In the genomic region with DNA sequence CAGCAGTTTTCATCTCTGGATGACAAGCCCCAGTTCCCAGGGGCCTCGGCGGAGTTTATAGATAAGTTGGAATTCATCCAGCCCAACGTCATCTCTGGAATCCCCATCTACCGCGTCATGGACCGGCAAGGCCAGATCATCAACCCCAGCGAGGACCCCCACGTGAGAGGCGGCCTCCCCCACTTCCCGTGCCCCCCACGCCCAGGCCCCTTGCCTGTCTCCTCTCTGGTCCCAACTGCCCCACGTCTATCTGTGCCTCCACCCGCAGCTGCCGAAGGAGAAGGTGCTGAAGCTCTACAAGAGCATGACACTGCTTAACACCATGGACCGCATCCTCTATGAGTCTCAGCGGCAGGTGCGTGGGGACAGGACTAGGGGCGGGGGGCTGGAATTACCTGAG, we compare ENCODE assay signal across 24 cellular contexts. TPM values are rescaled to one million over a fixed set of nuclear protein-coding genes. Genes with fewer than 3 reads are reported as not detected.
"Had no signal": no experiment of that assay in that cellular context is flagged by ENCODE, and none has a peak within 500 bp of the region (broad histone marks: within the 10 kb centered on the region; RNA-seq: fewer than 3 reads in every experiment).

No MANE protein-coding gene starts in this region.

- H3K27me3 ChIP-seq: body of pancreas, esophagus squamous epithelium had no signal

- ATAC-seq: body of pancreas, mucosa of descending colon had no signal

- H3K27me3 Mint-ChIP-seq: activated B cell treated with CpG ODN at 0.5 μM for 24 hours; activated naive CD8-positive, alpha-beta T cell; central memory CD8-positive, alpha-beta T cell; naive thymus-derived CD4-positive, alpha-beta T cell had no signal

- H3K4me3 ChIP-seq: body of pancreas, coronary artery, esophagus squamous epithelium, mucosa of descending colon had no signal

- DNase-seq: activated B cell treated with CpG ODN at 0.5 μM for 24 hours; activated CD4-positive, alpha-beta T cell treated with anti-CD3 and anti-CD28 coated beads for 48 hours; activated CD8-positive, alpha-beta memory T cell treated with anti-CD3 and anti-CD28 coated beads, Interleukin-2, amount 50 U/mL, for 4 hours; activated CD8-positive, alpha-beta T cell treated with anti-CD3 and anti-CD28 coated beads, Interleukin-2, amount 10 ng/mL, durations not matched to agents 7 days and 5 days; activated gamma-delta T cell treated with Interleukin-2 at 50 U/mL for 16 hours; amygdala; body of pancreas; effector CD4-positive, alpha-beta T cell; esophagus squamous epithelium; kidney glomerular epithelial cell; mucosa of descending colon; naive thymus-derived CD4-positive, alpha-beta T cell; small intestine; stimulated activated CD4-positive, alpha-beta T cell treated with anti-CD3 and anti-CD28 coated beads, Interleukin-4, amount 100 ng/mL, for 24 hours; stimulated activated naive CD4-positive, alpha-beta T cell treated with Interleukin-2 at 50 U/mL for 16 hours had no signal

- H3K9me3 Mint-ChIP-seq: activated B cell treated with CpG ODN at 0.5 μM for 24 hours; central memory CD8-positive, alpha-beta T cell; naive thymus-derived CD4-positive, alpha-beta T cell; T-helper 2 cell treated with Interferon-gamma antibody and Interleukin-4, amounts not matched to agents 5 μg/mL and 100 μg/mL, for 36 hours had no signal

- H3K9me3 ChIP-seq: body of pancreas, esophagus squamous epithelium, mucosa of descending colon had no signal

- H3K4me3 Mint-ChIP-seq: activated B cell treated with CpG ODN at 0.5 μM for 24 hours; activated CD8-positive, alpha-beta T cell treated with anti-CD3 and anti-CD28 coated beads, Interleukin-2, amount 10 ng/mL, durations not matched to agents 7 days and 5 days; activated naive CD8-positive, alpha-beta T cell; central memory CD8-positive, alpha-beta T cell; T-helper 2 cell treated with Interferon-gamma antibody and Interleukin-4, amounts not matched to agents 5 μg/mL and 100 μg/mL, for 36 hours had no signal

- H3K27ac Mint-ChIP-seq: activated B cell treated with CpG ODN at 0.5 μM for 24 hours; activated naive CD8-positive, alpha-beta T cell; T-helper 2 cell treated with Interferon-gamma antibody and Interleukin-4, amounts not matched to agents 5 μg/mL and 100 μg/mL, for 36 hours had no signal

RNA-seq across cellular contexts. Expression of gene ERICH4, which starts 32.3 kb away (rescaled TPM):
- total RNA-seq: activated B cell treated with CpG ODN at 0.5 μM for 24 hours; activated CD8-positive, alpha-beta T cell treated with anti-CD3 and anti-CD28 coated beads, Interleukin-2, amount 10 ng/mL, durations not matched to agents 7 days and 5 days; body of pancreas; endothelial cell of umbilical vein; esophagus squamous epithelium; fibroblast of villous mesenchyme; mucosa of descending colon; naive thymus-derived CD4-positive, alpha-beta T cell; right cardiac atrium; temporal lobe; urinary bladder had no signal
- polyA plus RNA-seq: endothelial cell of umbilical vein; naive thymus-derived CD4-positive, alpha-beta T cell; right cardiac atrium; urinary bladder had no signal
